36 cellular contexts compared by ENCODE assay signal in the genomic region with DNA sequence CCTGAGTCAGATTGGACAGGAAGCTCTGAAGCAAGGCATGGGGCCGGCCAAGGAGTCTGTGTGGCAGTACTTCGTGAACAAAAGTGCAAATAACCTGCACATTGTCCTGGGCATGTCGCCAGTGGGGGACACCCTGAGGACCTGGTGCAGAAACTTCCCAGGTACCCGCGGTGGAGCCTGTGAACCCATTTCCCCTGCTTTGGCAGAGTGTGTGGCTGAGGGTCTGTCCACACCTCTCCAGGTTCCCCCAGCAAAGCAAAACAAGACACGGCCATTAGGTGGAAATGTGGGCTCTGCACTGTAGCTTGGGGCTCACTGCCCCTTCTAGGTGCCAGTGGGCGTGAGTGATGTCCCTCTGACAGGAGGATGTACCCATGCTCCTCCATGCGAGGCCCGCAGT.
"Had no signal": no experiment of that assay in that cellular context is flagged by ENCODE, and none has a peak within 500 bp of the region (broad histone marks: within the 10 kb centered on the region; RNA-seq: fewer than 3 reads in every experiment).

No MANE protein-coding gene starts in this region.

- H3K27ac ChIP-seq: ascending aorta, cardiac muscle cell, VCaP had no signal

- H3K36me3 Mint-ChIP-seq: activated CD8-positive, alpha-beta memory T cell treated with anti-CD3 and anti-CD28 coated beads, Interleukin-2, amount 10 ng/mL, durations not matched to agents 7 days and 5 days; activated naive CD4-positive, alpha-beta T cell treated with anti-CD3 and anti-CD28 coated beads, Interleukin-2, amount 10 ng/mL, durations not matched to agents 7 days and 5 days; activated naive CD4-positive, alpha-beta T cell treated with anti-CD3 and anti-CD28 coated beads, Interleukin-2, amount 50 U/mL, for 24 hours; activated naive CD8-positive, alpha-beta T cell; activated naive CD8-positive, alpha-beta T cell treated with anti-CD3 and anti-CD28 coated beads, Interleukin-2, amount 10 ng/mL, durations not matched to agents 7 days and 5 days; brain had no signal

- H3K9me3 Mint-ChIP-seq: activated B cell treated with CpG ODN at 0.5 μM for 24 hours; activated CD4-positive, alpha-beta memory T cell treated with anti-CD3 and anti-CD28 coated beads, Interleukin-2, amount 10 ng/mL, durations not matched to agents 7 days and 5 days; activated CD4-positive, alpha-beta T cell treated with anti-CD3 and anti-CD28 coated beads, Interleukin-2, amount 10 ng/mL, durations not matched to agents 7 days and 5 days; activated naive CD4-positive, alpha-beta T cell treated with anti-CD3 and anti-CD28 coated beads, Interleukin-2, amount 10 ng/mL, durations not matched to agents 7 days and 5 days; activated naive CD4-positive, alpha-beta T cell treated with anti-CD3 and anti-CD28 coated beads, Interleukin-2, amount 50 U/mL, for 24 hours; activated naive CD8-positive, alpha-beta T cell treated with anti-CD3 and anti-CD28 coated beads, Interleukin-2, amount 10 ng/mL, durations not matched to agents 7 days and 5 days; activated naive CD8-positive, alpha-beta T cell treated with anti-CD3 and anti-CD28 coated beads, Interleukin-2, amount 50 U/mL, for 24 hours; activated T-cell treated with anti-CD3 and anti-CD28 coated beads, Interleukin-2, amount 50 U/mL, for 24 hours; activated T-helper 2 cell treated with anti-CD3 and anti-CD28 coated beads, Interferon-gamma antibody, Interleukin-2, Interleukin-4, amounts not matched to agents 10 μg/mL and 5 μg/mL and 100 μg/mL, durations not matched to agents 14 hours and 24 hours and 36 hours; brain; central memory CD8-positive, alpha-beta T cell; T-helper 1 cell treated with Interleukin-12 subunit alpha and Interleukin-12 subunit beta and Interleukin-4 antibody, amounts not matched to agents 30 μg/mL and 1 μg/mL, for 36 hours; T-helper 2 cell treated with Interferon-gamma antibody and Interleukin-4, amounts not matched to agents 5 μg/mL and 100 μg/mL, for 36 hours had no signal

- ATAC-seq: activated CD4-positive, alpha-beta T cell treated with anti-CD3 and anti-CD28 coated beads for 36 hours; activated CD8-positive, alpha-beta memory T cell treated with anti-CD3 and anti-CD28 coated beads, Interleukin-2, amount 10 ng/mL, durations not matched to agents 7 days and 5 days; activated CD8-positive, alpha-beta T cell treated with anti-CD3 and anti-CD28 coated beads, Interleukin-2, amount 10 ng/mL, durations not matched to agents 7 days and 5 days; activated naive CD8-positive, alpha-beta T cell treated with anti-CD3 and anti-CD28 coated beads, Interleukin-2, amount 50 U/mL, for 24 hours had no signal

- H3K27me3 ChIP-seq: ascending aorta, cardiac muscle cell had no signal

- H3K4me1 ChIP-seq: ascending aorta had no signal

- H3K36me3 ChIP-seq: ascending aorta, cardiac muscle cell had no signal

- H3K27me3 Mint-ChIP-seq: activated CD4-positive, alpha-beta T cell treated with anti-CD3 and anti-CD28 coated beads for 36 hours; activated CD4-positive, alpha-beta T cell treated with anti-CD3 and anti-CD28 coated beads, Interleukin-2, amount 10 ng/mL, durations not matched to agents 7 days and 5 days; activated naive CD8-positive, alpha-beta T cell; brain had no signal

- H3K4me1 Mint-ChIP-seq: activated B cell treated with CpG ODN at 0.5 μM for 24 hours; activated CD4-positive, alpha-beta memory T cell treated with anti-CD3 and anti-CD28 coated beads, Interleukin-2, amount 10 ng/mL, durations not matched to agents 7 days and 5 days; activated CD4-positive, alpha-beta T cell treated with anti-CD3 and anti-CD28 coated beads for 36 hours; activated CD8-positive, alpha-beta memory T cell treated with anti-CD3 and anti-CD28 coated beads, Interleukin-2, amount 10 ng/mL, durations not matched to agents 7 days and 5 days; activated naive CD4-positive, alpha-beta T cell treated with anti-CD3 and anti-CD28 coated beads, Interleukin-2, amount 10 ng/mL, durations not matched to agents 7 days and 5 days; activated naive CD4-positive, alpha-beta T cell treated with anti-CD3 and anti-CD28 coated beads, Interleukin-2, amount 50 U/mL, for 24 hours; activated naive CD8-positive, alpha-beta T cell treated with anti-CD3 and anti-CD28 coated beads, Interleukin-2, amount 50 U/mL, for 24 hours; central memory CD8-positive, alpha-beta T cell had no signal

- H3K4me3 ChIP-seq: ascending aorta, cardiac muscle cell had no signal

- H3K27ac Mint-ChIP-seq: activated B cell treated with CpG ODN at 0.5 μM for 24 hours; activated CD4-positive, alpha-beta memory T cell treated with anti-CD3 and anti-CD28 coated beads, Interleukin-2, amount 10 ng/mL, durations not matched to agents 7 days and 5 days; activated CD4-positive, alpha-beta T cell treated with anti-CD3 and anti-CD28 coated beads for 36 hours; activated CD4-positive, alpha-beta T cell treated with anti-CD3 and anti-CD28 coated beads, Interleukin-2, amount 10 ng/mL, durations not matched to agents 7 days and 5 days; activated CD8-positive, alpha-beta memory T cell treated with anti-CD3 and anti-CD28 coated beads, Interleukin-2, amount 10 ng/mL, durations not matched to agents 7 days and 5 days; activated CD8-positive, alpha-beta T cell treated with anti-CD3 and anti-CD28 coated beads, Interleukin-2, amount 10 ng/mL, durations not matched to agents 7 days and 5 days; activated naive CD4-positive, alpha-beta T cell treated with anti-CD3 and anti-CD28 coated beads, Interleukin-2, amount 10 ng/mL, durations not matched to agents 7 days and 5 days; activated naive CD4-positive, alpha-beta T cell treated with anti-CD3 and anti-CD28 coated beads, Interleukin-2, amount 50 U/mL, for 24 hours; activated naive CD8-positive, alpha-beta T cell; activated naive CD8-positive, alpha-beta T cell treated with anti-CD3 and anti-CD28 coated beads, Interleukin-2, amount 10 ng/mL, durations not matched to agents 7 days and 5 days; activated naive CD8-positive, alpha-beta T cell treated with anti-CD3 and anti-CD28 coated beads, Interleukin-2, amount 50 U/mL, for 24 hours; activated T-cell treated with anti-CD3 and anti-CD28 coated beads, Interleukin-2, amount 50 U/mL, for 24 hours; activated T-helper 2 cell treated with anti-CD3 and anti-CD28 coated beads, Interferon-gamma antibody, Interleukin-2, Interleukin-4, amounts not matched to agents 10 μg/mL and 5 μg/mL and 100 μg/mL, durations not matched to agents 14 hours and 24 hours and 36 hours; brain; T-helper 1 cell treated with Interleukin-12 subunit alpha and Interleukin-12 subunit beta and Interleukin-4 antibody, amounts not matched to agents 30 μg/mL and 1 μg/mL, for 36 hours; T-helper 2 cell treated with Interferon-gamma antibody and Interleukin-4, amounts not matched to agents 5 μg/mL and 100 μg/mL, for 36 hours had no signal

- DNase-seq: activated B cell treated with CpG ODN at 0.5 μM for 24 hours; activated CD4-positive, alpha-beta memory T cell treated with anti-CD3 and anti-CD28 coated beads, Interleukin-2, amount 10 ng/mL, durations not matched to agents 7 days and 5 days; activated CD4-positive, alpha-beta T cell treated with anti-CD3 and anti-CD28 coated beads for 36 hours; activated CD4-positive, alpha-beta T cell treated with anti-CD3 and anti-CD28 coated beads for 48 hours; activated CD4-positive, alpha-beta T cell treated with anti-CD3 and anti-CD28 coated beads, Interleukin-2, amount 10 ng/mL, durations not matched to agents 7 days and 5 days; activated CD4-positive, alpha-beta T cell treated with anti-CD3 and anti-CD28 coated beads, Interleukin-2, amount 50 U/mL, for 48 hours; activated CD4-positive, CD25-positive, alpha-beta regulatory T cell treated with anti-CD3 and anti-CD28 coated beads, Interleukin-2, amount 50 U/mL, for 72 hours; activated CD8-positive, alpha-beta memory T cell treated with anti-CD3 and anti-CD28 coated beads for 24 hours; activated CD8-positive, alpha-beta memory T cell treated with anti-CD3 and anti-CD28 coated beads, Interleukin-2, amount 10 ng/mL, durations not matched to agents 7 days and 5 days; activated CD8-positive, alpha-beta memory T cell treated with anti-CD3 and anti-CD28 coated beads, Interleukin-2, amount 50 U/mL, for 48 hours; activated CD8-positive, alpha-beta T cell treated with anti-CD3 and anti-CD28 coated beads, Interleukin-2, amount 10 ng/mL, durations not matched to agents 7 days and 5 days; activated effector memory CD4-positive, alpha-beta T cell treated with Interleukin-2 at 50 U/mL for 16 hours; activated gamma-delta T cell; activated naive CD4-positive, alpha-beta T cell treated with anti-CD3 and anti-CD28 coated beads, Interleukin-2, amount 10 ng/mL, durations not matched to agents 7 days and 5 days; activated naive CD4-positive, alpha-beta T cell treated with Interleukin-2 at 50 U/mL for 16 hours; activated naive CD8-positive, alpha-beta T cell treated with anti-CD3 and anti-CD28 coated beads, Interleukin-2, amount 10 ng/mL, durations not matched to agents 7 days and 5 days; activated naive CD8-positive, alpha-beta T cell treated with anti-CD3 and anti-CD28 coated beads, Interleukin-2, amount 50 U/mL, for 24 hours; activated T-cell treated with anti-CD3 and anti-CD28 coated beads, Interleukin-2, amount 50 U/mL, for 24 hours; activated T-cell treated with anti-CD3 and anti-CD28 coated beads, Interleukin-2, amount 50 U/mL, for 48 hours; amygdala; anterior cingulate cortex; caudate nucleus; cerebellar nuclear complex; T-helper 1 cell; T-helper 2 cell; T-helper 9 cell had no signal

- H3K9me3 ChIP-seq: ascending aorta had no signal

- H3K4me3 Mint-ChIP-seq: activated B cell treated with CpG ODN at 0.5 μM for 24 hours; activated CD4-positive, alpha-beta memory T cell treated with anti-CD3 and anti-CD28 coated beads, Interleukin-2, amount 10 ng/mL, durations not matched to agents 7 days and 5 days; activated CD4-positive, alpha-beta T cell treated with anti-CD3 and anti-CD28 coated beads for 36 hours; activated CD4-positive, alpha-beta T cell treated with anti-CD3 and anti-CD28 coated beads, Interleukin-2, amount 10 ng/mL, durations not matched to agents 7 days and 5 days; activated CD8-positive, alpha-beta memory T cell treated with anti-CD3 and anti-CD28 coated beads, Interleukin-2, amount 10 ng/mL, durations not matched to agents 7 days and 5 days; activated CD8-positive, alpha-beta T cell treated with anti-CD3 and anti-CD28 coated beads, Interleukin-2, amount 10 ng/mL, durations not matched to agents 7 days and 5 days; activated naive CD4-positive, alpha-beta T cell treated with anti-CD3 and anti-CD28 coated beads, Interleukin-2, amount 10 ng/mL, durations not matched to agents 7 days and 5 days; activated naive CD4-positive, alpha-beta T cell treated with anti-CD3 and anti-CD28 coated beads, Interleukin-2, amount 50 U/mL, for 24 hours; activated naive CD8-positive, alpha-beta T cell; activated naive CD8-positive, alpha-beta T cell treated with anti-CD3 and anti-CD28 coated beads, Interleukin-2, amount 10 ng/mL, durations not matched to agents 7 days and 5 days; activated naive CD8-positive, alpha-beta T cell treated with anti-CD3 and anti-CD28 coated beads, Interleukin-2, amount 50 U/mL, for 24 hours; activated T-cell treated with anti-CD3 and anti-CD28 coated beads, Interleukin-2, amount 50 U/mL, for 24 hours; brain; central memory CD8-positive, alpha-beta T cell; T-helper 1 cell treated with Interleukin-12 subunit alpha and Interleukin-12 subunit beta and Interleukin-4 antibody, amounts not matched to agents 30 μg/mL and 1 μg/mL, for 36 hours; T-helper 2 cell treated with Interferon-gamma antibody and Interleukin-4, amounts not matched to agents 5 μg/mL and 100 μg/mL, for 36 hours had no signal
